ENCODE assay signal across 30 cellular contexts in the genomic region with DNA sequence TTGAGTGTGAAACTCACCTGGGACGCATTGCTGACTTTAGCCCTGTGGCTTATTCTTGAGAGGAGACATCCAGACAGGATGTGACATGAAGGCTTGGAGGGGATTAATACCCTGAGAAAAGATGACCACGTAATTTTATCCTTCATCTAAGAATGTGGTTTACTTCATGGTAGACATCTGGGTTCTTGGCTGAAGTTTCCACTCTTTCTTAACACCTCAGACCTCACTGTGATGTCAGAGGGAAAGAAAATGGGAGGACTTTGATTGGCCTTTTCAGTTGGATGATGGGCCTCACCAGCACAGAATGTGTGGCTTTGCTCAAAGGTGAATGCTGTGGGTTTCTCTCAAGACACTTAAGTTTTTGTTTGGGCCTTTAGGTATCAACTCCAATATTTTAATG. TPM values are rescaled to one million over a fixed set of nuclear protein-coding genes. Genes with fewer than 3 reads are reported as not detected.
DNase-seq lines count a peak whose midpoint lies in the region; ATAC-seq and TF ChIP-seq lines count a peak whose summit lies in the region.
"Had no signal": no experiment of that assay in that cellular context is flagged by ENCODE, and none has a peak within 500 bp of the region (broad histone marks: within the 10 kb centered on the region; RNA-seq: fewer than 3 reads in every experiment).

No MANE protein-coding gene starts in this region.

- no peak overlapping the region for H3K9ac ChIP-seq in mammary epithelial cell (ENCODE audit: insufficient read depth, low read length)
- H3K9ac ChIP-seq: BLaER1 had no signal

- dilution Hi-C loops in mammary epithelial cell (cut with HindIII; ENCODE audit: low sequenced_read_pairs), result no loop called here

- H3K4me3 ChIP-seq in mammary epithelial cell (replicated peaks in 1 of 3; ENCODE audit: insufficient read depth in 1 of 3, low read depth in 2 of 3, low read length in 3 of 3) (no peak overlapping the region), breast epithelium (no peak overlapping the region), astrocyte of the cerebellum (ENCODE audit: low read depth, low read length) (no peak overlapping the region), fibroblast of the aortic adventitia (ENCODE audit: low read depth, low read length) (no peak overlapping the region)
- H3K4me3 ChIP-seq: ascending aorta, BLaER1, HAP-1, pancreas, testis, vagina had no signal

- H3K9me3 ChIP-seq in mammary epithelial cell (replicated peaks; ENCODE audit: insufficient read depth, low read length), result no peaks in the 10 kb centered on the region
- no peaks in the 10 kb centered on the region for H3K9me3 ChIP-seq in breast epithelium
- H3K9me3 ChIP-seq: ascending aorta, BLaER1, HAP-1, pancreas, testis, vagina had no signal

- peak; percentile 37 for DNase-seq in mammary epithelial cell
- no peak for DNase-seq in breast epithelium (ENCODE audit: low spot score in 2 of 2)
- peak; percentile 3 for DNase-seq in astrocyte of the cerebellum (ENCODE audit: low read depth)
- peak; percentile 6 for DNase-seq in fibroblast of the aortic adventitia (ENCODE audit: low read depth)
- no peak for DNase-seq in NK-92 (lab: John Stamatoyannopoulos, UW; ENCODE audit: unreplicated experiment)
- no peak for DNase-seq in ecto neural progenitor cell (ENCODE audit: low spot score)
- DNase-seq: ACHN; activated CD4-positive, alpha-beta memory T cell treated with anti-CD3 and anti-CD28 coated beads, Interleukin-2, amount 10 ng/mL, durations not matched to agents 7 days and 5 days; activated naive CD4-positive, alpha-beta T cell treated with anti-CD3 and anti-CD28 coated beads, Interleukin-2, amount 50 U/mL, for 16 hours; activated T-cell treated with anti-CD3 and anti-CD28 coated beads, Interleukin-2, amount 50 U/mL, for 48 hours; DMS53; effector CD8-positive, alpha-beta T cell; erythroblast; GF-D8; NCI-H1092 treated with DMSO at 0.1 percent for 48 hours; NCI-H187 treated with DMSO at 0.1 percent for 48 hours; NCI-H345; NCI-H774; nephron progenitor cell; pancreas; stimulated activated CD4-positive, alpha-beta T cell treated with anti-CD3 and anti-CD28 coated beads, Interleukin-2, amount 100 ng/mL, for 48 hours; testis had no signal

- no peak for TF ChIP-seq CTCF in mammary epithelial cell (conservative IDR thresholded peaks at IDR 0.05 in 1 of 2, IDR thresholded peaks at IDR 0.05 in 1 of 2; ENCODE audit: extremely low read depth in 1 of 2, insufficient read depth in 1 of 2, low read depth in 1 of 2, low read length in 2 of 2)
- no peak for TF ChIP-seq CTCF in breast epithelium (IDR thresholded peaks at IDR 0.05)
- TF ChIP-seq CTCF in astrocyte of the cerebellum (IDR thresholded peaks at IDR 0.05; ENCODE audit: low read depth, low read length, missing control alignments), result no peak
- no peak for TF ChIP-seq CTCF in fibroblast of the aortic adventitia (IDR thresholded peaks at IDR 0.05; ENCODE audit: insufficient read depth, low read length)

- BruUV-seq in mammary epithelial cell (replicated peaks; lab: Mats Ljungman, UMichigan), result no TSS peak

- peaks cover 20% of the 10 kb centered on the region for H3K36me3 ChIP-seq in mammary epithelial cell (ENCODE audit: insufficient read depth, low read length)
- peaks cover 5% of the 10 kb centered on the region for H3K36me3 ChIP-seq in breast epithelium

- no peaks in the 10 kb centered on the region for H3K79me2 ChIP-seq in mammary epithelial cell (ENCODE audit: insufficient read depth, low read length)

- H2AFZ ChIP-seq in mammary epithelial cell (ENCODE audit: low read depth, low read length), result no peak overlapping the region

- WGBS in mammary epithelial cell (ENCODE audit: low coverage, missing lambda C conversion rate), result 74% methylated on average over 2 of the region's 2 CpGs

- CTCF ChIA-PET in mammary epithelial cell (lab: Charles Lee; ENCODE audit: low non-redundant PET), result no interaction called here

- no peak for TF ChIP-seq POLR2A in breast epithelium (IDR thresholded peaks at IDR 0.05)

- H3K4me2 ChIP-seq in mammary epithelial cell (ENCODE audit: insufficient read depth, low read depth, low read length), result no peak overlapping the region
- H3K4me2 ChIP-seq: BLaER1 had no signal

- in situ Hi-C loops in mammary epithelial cell (cut with MboI; ENCODE audit: low sequenced_read_pairs in 2 of 2) (no loop called here), astrocyte of the cerebellum (cut with HindIII; ENCODE audit: low sequenced_read_pairs) (no loop called here)

- H3K4me1 ChIP-seq in mammary epithelial cell (ENCODE audit: insufficient read depth, low read length) (no peaks in the 10 kb centered on the region), breast epithelium (no peaks in the 10 kb centered on the region)
- H3K4me1 ChIP-seq: ascending aorta, HAP-1, pancreas, vagina had no signal

- intact Hi-C loops in mammary epithelial cell (cut with micrococcal nuclease) (no loop called here), breast epithelium (cut with DNase I; ENCODE audit: low total_unique reads) (no loop called here)

- ATAC-seq in GM21447 (IDR thresholded peaks at IDR 0.05; ENCODE audit: unreplicated experiment) (no peak), SK-N-SH treated with all-trans-retinoic acid at 6 μM for 48 hours (no peak)
- ATAC-seq: pancreas; stimulated activated memory B cell treated with anti-CD40 and anti-IgM and Interleukin-4, amounts not matched to agents 10 μg/mL and 1 μg/mL and 100 μg/mL, for 72 hours; WTC11 had no signal

- no peaks in the 10 kb centered on the region for H3K27me3 ChIP-seq in mammary epithelial cell (ENCODE audit: insufficient read depth, low read length)
- no peaks in the 10 kb centered on the region for H3K27me3 ChIP-seq in breast epithelium
- H3K27me3 ChIP-seq: ascending aorta, BLaER1, pancreas, testis, vagina had no signal

- H4K20me1 ChIP-seq in mammary epithelial cell (ENCODE audit: insufficient read depth, low read length), result no peaks in the 10 kb centered on the region
- H4K20me1 ChIP-seq: BLaER1 had no signal

- H3K27ac ChIP-seq in mammary epithelial cell (ENCODE audit: insufficient read depth, low read depth, low read length) (no peak overlapping the region), breast epithelium (no peak overlapping the region)
- H3K27ac ChIP-seq: ascending aorta, BLaER1, pancreas, testis, vagina had no signal

TF ChIP-seq in SK-N-SH treated with all-trans-retinoic acid at 6 μM for 48 hours, 23 proteins besides CTCF, POLR2A, EP300 and RAD21 (continues in another document):
- TF ChIP-seq PPARA (CRISPR knock-in tag; IDR thresholded peaks at IDR 0.05; ENCODE audit: borderline replicate concordance) (no peak), TOX (CRISPR knock-in tag; IDR thresholded peaks at IDR 0.05; ENCODE audit: borderline replicate concordance) (no peak), ZNF565 (CRISPR knock-in tag; conservative IDR thresholded peaks at IDR 0.05; ENCODE audit: low read depth) (no peak), TCF4 (CRISPR knock-in tag; IDR thresholded peaks at IDR 0.05; ENCODE audit: borderline replicate concordance) (no peak), RARB (CRISPR knock-in tag; IDR thresholded peaks at IDR 0.05) (no peak), ISL1 (CRISPR knock-in tag; IDR thresholded peaks at IDR 0.05) (no peak), BACH2 (CRISPR knock-in tag; IDR thresholded peaks at IDR 0.05; ENCODE audit: borderline replicate concordance) (no peak), ZC3H10 (CRISPR knock-in tag; IDR thresholded peaks at IDR 0.05) (no peak)
- TF ChIP-seq, protein P1, sequence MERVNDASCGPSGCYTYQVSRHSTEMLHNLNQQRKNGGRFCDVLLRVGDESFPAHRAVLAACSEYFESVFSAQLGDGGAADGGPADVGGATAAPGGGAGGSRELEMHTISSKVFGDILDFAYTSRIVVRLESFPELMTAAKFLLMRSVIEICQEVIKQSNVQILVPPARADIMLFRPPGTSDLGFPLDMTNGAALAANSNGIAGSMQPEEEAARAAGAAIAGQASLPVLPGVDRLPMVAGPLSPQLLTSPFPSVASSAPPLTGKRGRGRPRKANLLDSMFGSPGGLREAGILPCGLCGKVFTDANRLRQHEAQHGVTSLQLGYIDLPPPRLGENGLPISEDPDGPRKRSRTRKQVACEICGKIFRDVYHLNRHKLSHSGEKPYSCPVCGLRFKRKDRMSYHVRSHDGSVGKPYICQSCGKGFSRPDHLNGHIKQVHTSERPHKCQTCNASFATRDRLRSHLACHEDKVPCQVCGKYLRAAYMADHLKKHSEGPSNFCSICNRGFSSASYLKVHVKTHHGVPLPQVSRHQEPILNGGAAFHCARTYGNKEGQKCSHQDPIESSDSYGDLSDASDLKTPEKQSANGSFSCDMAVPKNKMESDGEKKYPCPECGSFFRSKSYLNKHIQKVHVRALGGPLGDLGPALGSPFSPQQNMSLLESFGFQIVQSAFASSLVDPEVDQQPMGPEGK (CRISPR knock-in tag; IDR thresholded peaks at IDR 0.05; ENCODE audit: borderline replicate concordance), result no peak
- TF ChIP-seq, protein P2, sequence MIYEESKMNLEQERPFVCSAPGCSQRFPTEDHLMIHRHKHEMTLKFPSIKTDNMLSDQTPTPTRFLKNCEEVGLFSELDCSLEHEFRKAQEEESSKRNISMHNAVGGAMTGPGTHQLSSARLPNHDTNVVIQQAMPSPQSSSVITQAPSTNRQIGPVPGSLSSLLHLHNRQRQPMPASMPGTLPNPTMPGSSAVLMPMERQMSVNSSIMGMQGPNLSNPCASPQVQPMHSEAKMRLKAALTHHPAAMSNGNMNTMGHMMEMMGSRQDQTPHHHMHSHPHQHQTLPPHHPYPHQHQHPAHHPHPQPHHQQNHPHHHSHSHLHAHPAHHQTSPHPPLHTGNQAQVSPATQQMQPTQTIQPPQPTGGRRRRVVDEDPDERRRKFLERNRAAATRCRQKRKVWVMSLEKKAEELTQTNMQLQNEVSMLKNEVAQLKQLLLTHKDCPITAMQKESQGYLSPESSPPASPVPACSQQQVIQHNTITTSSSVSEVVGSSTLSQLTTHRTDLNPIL (CRISPR knock-in tag; IDR thresholded peaks at IDR 0.05; ENCODE audit: low read depth), result no peak

RNA-seq across cellular contexts. Expression of a gene that starts 16.5 kb away (rescaled TPM):
- 10 to 100 TPM; 47.0 to 51.3 TPM for total RNA-seq in mammary epithelial cell
- polyA plus RNA-seq in mammary epithelial cell, result 37.7 TPM
- polyA minus RNA-seq in mammary epithelial cell, result 73.7 TPM
- total RNA-seq in breast epithelium, result 10 to 100 TPM; 58.2 to 98.8 (median 77.3) TPM
- 24.0 and 29.7 TPM in 2 replicates for total RNA-seq in fibroblast of the aortic adventitia (ENCODE audit: low replicate concordance)

RNA-seq across cellular contexts. Expression of a gene that starts 16.6 kb away (rescaled TPM):
- total RNA-seq in mammary epithelial cell (1 to 10 TPM; 5.2 to 5.7 TPM), breast epithelium (10 to 100 TPM in 2 of 3 donors, 1 to 10 TPM in 1; 5.9 to 16.1 (median 13.1) TPM), fibroblast of the aortic adventitia (ENCODE audit: low replicate concordance) (2.4 and 3.8 TPM in 2 replicates)
- 1.3 TPM for polyA plus RNA-seq in mammary epithelial cell
- not detected for polyA minus RNA-seq in mammary epithelial cell

RNA-seq across cellular contexts. Expression of a gene that starts 39.1 kb away (rescaled TPM):
- total RNA-seq in mammary epithelial cell, result 10 to 100 TPM; 28.8 to 31.6 TPM
- polyA plus RNA-seq in mammary epithelial cell, result 11.7 TPM
- 8.3 TPM for polyA minus RNA-seq in mammary epithelial cell
- 10 to 100 TPM; 32.8 to 48.9 (median 33.8) TPM for total RNA-seq in breast epithelium
- 30.1 and 41.3 TPM in 2 replicates for total RNA-seq in fibroblast of the aortic adventitia (ENCODE audit: low replicate concordance)

RNA-seq across cellular contexts. Expression of a gene that starts 39.2 kb away (rescaled TPM):
- total RNA-seq in mammary epithelial cell (not detected), breast epithelium (under 1 TPM; 0.15 to 0.48 (median 0.33) TPM), fibroblast of the aortic adventitia (ENCODE audit: low replicate concordance) (under 0.01 and 0.25 TPM in 2 replicates)
- polyA plus RNA-seq in mammary epithelial cell, result not detected
- not detected for polyA minus RNA-seq in mammary epithelial cell
- total RNA-seq: activated CD4-positive, alpha-beta memory T cell treated with anti-CD3 and anti-CD28 coated beads, Interleukin-2, amount 10 ng/mL, durations not matched to agents 7 days and 5 days; ascending aorta; vagina had no signal

Comparison
In these comparisons a context has a peak if more than half of its experiments do, and no peak if none do; other contexts are left out.
1. DNase-seq: peak in mammary epithelial cell (single experiment), astrocyte of the cerebellum (single experiment) and fibroblast of the aortic adventitia (single experiment); none in breast epithelium (0 of 2), NK-92 (single experiment) and ecto neural progenitor cell (single experiment).